ENCODE assay signal across 3 cellular contexts in genomic region chr4:141127884-141128283, GRCh38.
TF ChIP-seq lines count a peak whose summit lies in the region.

No MANE protein-coding gene starts in this region.

TF ChIP-seq in SK-N-SH, 30 proteins besides CTCF, POLR2A, EP300 and RAD21:
- TF ChIP-seq FOXJ3 (CRISPR knock-in tag; IDR thresholded peaks at IDR 0.05) (no peak), NRF1 (IDR thresholded peaks at IDR 0.05; ENCODE audit: low read depth, low read length) (no peak), IRF3 (IDR thresholded peaks at IDR 0.05; ENCODE audit: low read depth, low read length) (no peak), TAF1 (IDR thresholded peaks at IDR 0.05; ENCODE audit: borderline replicate concordance, low read depth, low read length) (no peak), NFIC (IDR thresholded peaks at IDR 0.05; ENCODE audit: borderline replicate concordance) (no peak), GABPA (IDR thresholded peaks at IDR 0.05; ENCODE audit: low read depth) (no peak), SMC3 (IDR thresholded peaks at IDR 0.05; ENCODE audit: low read depth, low read length) (no peak), TCF12 (IDR thresholded peaks at IDR 0.05) (no peak), FOSL2 (IDR thresholded peaks at IDR 0.05; ENCODE audit: borderline replicate concordance, low read depth) (no peak), EZH2phosphoT487 (IDR thresholded peaks at IDR 0.05; ENCODE audit: borderline replicate concordance, low read depth) (no peak), POLR2AphosphoS5 (IDR thresholded peaks at IDR 0.05; ENCODE audit: low read depth, low read length) (no peak), RXRA (IDR thresholded peaks at IDR 0.05; ENCODE audit: borderline replicate concordance, low read depth) (no peak), MAX (IDR thresholded peaks at IDR 0.05; ENCODE audit: low read depth) (no peak), USF1 (IDR thresholded peaks at IDR 0.05; ENCODE audit: borderline replicate concordance, low read depth) (no peak), YY1 (IDR thresholded peaks at IDR 0.05; ENCODE audit: low read depth) (no peak), PBX3 (IDR thresholded peaks at IDR 0.05) (no peak), CHD2 (IDR thresholded peaks at IDR 0.05; ENCODE audit: low read length, partially characterized antibody) (no peak)

TF ChIP-seq in SK-N-SH treated with all-trans-retinoic acid at 6 μM for 48 hours, 23 proteins besides CTCF, POLR2A, EP300 and RAD21:
- TF ChIP-seq ZC3H10 (CRISPR knock-in tag; IDR thresholded peaks at IDR 0.05) (no peak), ZNF70 (CRISPR knock-in tag; IDR thresholded peaks at IDR 0.05) (no peak), TSHZ2 (CRISPR knock-in tag; IDR thresholded peaks at IDR 0.05) (no peak), OSR1 (CRISPR knock-in tag; IDR thresholded peaks at IDR 0.05) (no peak), BACH2 (CRISPR knock-in tag; IDR thresholded peaks at IDR 0.05; ENCODE audit: borderline replicate concordance) (no peak), ZFP30 (CRISPR knock-in tag; IDR thresholded peaks at IDR 0.05) (no peak), PATZ1 (CRISPR knock-in tag; IDR thresholded peaks at IDR 0.05; ENCODE audit: borderline replicate concordance) (no peak), ARNTL (CRISPR knock-in tag; IDR thresholded peaks at IDR 0.05; ENCODE audit: borderline replicate concordance, low read depth) (no peak), CREB5 (CRISPR knock-in tag; IDR thresholded peaks at IDR 0.05; ENCODE audit: low read depth) (no peak), ESRRG (CRISPR knock-in tag; IDR thresholded peaks at IDR 0.05) (no peak)

TF ChIP-seq in HepG2, 621 proteins besides CTCF, POLR2A, EP300 and RAD21:
- TF ChIP-seq ZNF644 (CRISPR knock-in tag; IDR thresholded peaks at IDR 0.05; ENCODE audit: low read depth) (no peak), PRDM4 (CRISPR knock-in tag; IDR thresholded peaks at IDR 0.05; ENCODE audit: borderline replicate concordance) (no peak), HOXD1 (CRISPR knock-in tag; IDR thresholded peaks at IDR 0.05) (no peak), ZNF800 (CRISPR knock-in tag; IDR thresholded peaks at IDR 0.05) (no peak), ZBTB43 (CRISPR knock-in tag; conservative IDR thresholded peaks at IDR 0.05) (no peak), AKNA (CRISPR knock-in tag; IDR thresholded peaks at IDR 0.05; ENCODE audit: borderline replicate concordance) (no peak), ZNF564 (CRISPR knock-in tag; IDR thresholded peaks at IDR 0.05) (no peak), MATR3 (CRISPR knock-in tag; IDR thresholded peaks at IDR 0.05) (no peak), ZKSCAN1 (IDR thresholded peaks at IDR 0.05; ENCODE audit: low read length) (no peak), ELK4 (CRISPR knock-in tag; IDR thresholded peaks at IDR 0.05; ENCODE audit: borderline replicate concordance) (no peak), ZFP62 (CRISPR knock-in tag; IDR thresholded peaks at IDR 0.05) (no peak), ZNF598 (CRISPR knock-in tag; IDR thresholded peaks at IDR 0.05; ENCODE audit: borderline replicate concordance) (no peak), MYNN (CRISPR knock-in tag; IDR thresholded peaks at IDR 0.05; ENCODE audit: low read depth) (no peak), ZNF678 (CRISPR knock-in tag; IDR thresholded peaks at IDR 0.05) (no peak)
